21 cellular contexts compared by ENCODE assay signal in genomic region chr1:184745110-184745509, GRCh38. TPM values are rescaled to one million over a fixed set of nuclear protein-coding genes. Genes with fewer than 3 reads are reported as not detected.
DNase-seq lines count a peak whose midpoint lies in the region; ATAC-seq and TF ChIP-seq lines count a peak whose summit lies in the region.
"Had no signal": no experiment of that assay in that cellular context is flagged by ENCODE, and none has a peak within 500 bp of the region (broad histone marks: within the 10 kb centered on the region; RNA-seq: fewer than 3 reads in every experiment).

No MANE protein-coding gene starts in this region.

- H3K4me1 Mint-ChIP-seq in CD4-positive, alpha-beta T cell (ENCODE audit: low read depth) = peaks cover 83% of the 10 kb centered on the region
- H3K4me1 Mint-ChIP-seq in activated CD4-positive, alpha-beta memory T cell treated with anti-CD3 and anti-CD28 coated beads, Interleukin-2, amount 10 ng/mL, durations not matched to agents 7 days and 5 days = peaks cover 77% of the 10 kb centered on the region
- H3K4me1 Mint-ChIP-seq: neural progenitor cell had no signal

- H3K27ac ChIP-seq in CD4-positive, alpha-beta T cell (ENCODE audit: low read depth, low read length) = peak overlapping the region; percentile 54
- peak overlapping the region; percentile 77 for H3K27ac ChIP-seq in DND-41 (ENCODE audit: low read length)
- H3K27ac ChIP-seq: cardiac muscle cell, neural progenitor cell, prostate gland had no signal

- no peaks in the 10 kb centered on the region for H3K27me3 Mint-ChIP-seq in CD4-positive, alpha-beta T cell
- H3K27me3 Mint-ChIP-seq in activated CD4-positive, alpha-beta memory T cell treated with anti-CD3 and anti-CD28 coated beads, Interleukin-2, amount 10 ng/mL, durations not matched to agents 7 days and 5 days = no peaks in the 10 kb centered on the region
- H3K27me3 Mint-ChIP-seq: activated CD4-positive, alpha-beta T cell treated with anti-CD3 and anti-CD28 coated beads for 36 hours; dendritic cell treated with granulocyte-macrophage colony-stimulating factor and Interleukin-4, amounts not matched to agents 40 ng/mL and 50 ng/mL, for 4 days had no signal

- H3K36me3 Mint-ChIP-seq in CD4-positive, alpha-beta T cell (ENCODE audit: low read depth) = peaks cover 24% of the 10 kb centered on the region
- peaks cover 45% of the 10 kb centered on the region for H3K36me3 Mint-ChIP-seq in activated CD4-positive, alpha-beta memory T cell treated with anti-CD3 and anti-CD28 coated beads, Interleukin-2, amount 10 ng/mL, durations not matched to agents 7 days and 5 days (ENCODE audit: low read depth)
- H3K36me3 Mint-ChIP-seq: neural progenitor cell had no signal

- H3K9ac ChIP-seq in DND-41 (ENCODE audit: low read depth, low read length) = no peak overlapping the region
- H3K9ac ChIP-seq: neural progenitor cell had no signal

- peaks cover 29% of the 10 kb centered on the region for H3K79me2 ChIP-seq in DND-41 (ENCODE audit: insufficient read depth, low read length)

- no peaks in the 10 kb centered on the region for H4K20me1 ChIP-seq in DND-41 (ENCODE audit: insufficient read depth, low read length)

- no peak for ATAC-seq in CD4-positive, alpha-beta T cell (ENCODE audit: poor library complexity)
- no peak for ATAC-seq in DND-41 (ENCODE audit: insufficient read depth, low read depth)
- no peak for ATAC-seq in SK-N-SH treated with all-trans-retinoic acid at 6 μM for 48 hours
- no peak for ATAC-seq in HG03520 (IDR thresholded peaks at IDR 0.05; ENCODE audit: unreplicated experiment)

- no peak for TF ChIP-seq CTCF in CD4-positive, alpha-beta T cell (IDR thresholded peaks at IDR 0.05)
- no peak for TF ChIP-seq CTCF in DND-41 (IDR thresholded peaks at IDR 0.05; ENCODE audit: borderline replicate concordance, extremely low read depth, low read length, poor library complexity, severe bottlenecking)
- no peak for TF ChIP-seq CTCF in fibroblast of pulmonary artery (IDR thresholded peaks at IDR 0.05; ENCODE audit: low read length, missing control alignments)

- 0 out of 2 replicates have a peak, but pooled peaks cover 12% of the 10 kb centered on the region for H3K36me3 ChIP-seq in DND-41 (ENCODE audit: insufficient read depth, low read length)
- H3K36me3 ChIP-seq: cardiac muscle cell, neural progenitor cell, prostate gland had no signal

- DNase-seq in CD4-positive, alpha-beta T cell = no peak
- DNase-seq in DND-41 = no peak
- no peak for DNase-seq in activated CD4-positive, alpha-beta memory T cell treated with anti-CD3 and anti-CD28 coated beads, Interleukin-2, amount 10 ng/mL, durations not matched to agents 7 days and 5 days
- DNase-seq in fibroblast of pulmonary artery (ENCODE audit: low read depth) = peak; percentile 6
- DNase-seq in NCI-H187 (lab: John Stamatoyannopoulos, UW) = no peak
- DNase-seq: activated CD4-positive, alpha-beta T cell treated with anti-CD3 and anti-CD28 coated beads for 36 hours; activated effector memory CD4-positive, alpha-beta T cell treated with anti-CD3 and anti-CD28 coated beads, Interleukin-2, amount 50 U/mL, for 16 hours; amygdala; DMS153; H7; NCI-H1092; NCI-H2029; NCI-H345; Right ventricle myocardium superior; small intestine had no signal

- no peaks in the 10 kb centered on the region for H3K27me3 ChIP-seq in CD4-positive, alpha-beta T cell (ENCODE audit: control insufficient read depth, insufficient read depth, low read length)
- no peaks in the 10 kb centered on the region for H3K27me3 ChIP-seq in DND-41 (ENCODE audit: insufficient read depth, low read length, poor library complexity)
- H3K27me3 ChIP-seq: cardiac muscle cell, neural progenitor cell had no signal

- CTCF ChIA-PET in CD4-positive, alpha-beta T cell (lab: Charles Lee) = no interaction called here
- CTCF ChIA-PET in activated CD4-positive, alpha-beta memory T cell treated with anti-CD3 and anti-CD28 coated beads, Interleukin-2, amount 10 ng/mL, durations not matched to agents 7 days and 5 days (lab: Charles Lee) = interaction anchor here (1.7 kb wide), 1 partner anchor 10 kb away, joined by 4 read pairs; the partner anchor contains the start of gene EDEM3

- H3K4me2 ChIP-seq in DND-41 (ENCODE audit: insufficient read depth, low read length) = 0 out of 2 replicates have a peak overlapping the region, but pooled peaks have one; percentile 50
- H3K4me2 ChIP-seq: neural progenitor cell had no signal

- H3K4me3 ChIP-seq in DND-41 (ENCODE audit: low read depth in 1 of 2, low read length in 2 of 2) = no peak overlapping the region
- no peak overlapping the region for H3K4me3 ChIP-seq in fibroblast of pulmonary artery (replicated peaks; ENCODE audit: low read depth, low read length)
- H3K4me3 ChIP-seq: cardiac muscle cell, neural progenitor cell, prostate gland had no signal

- no peaks in the 10 kb centered on the region for H3K9me3 ChIP-seq in CD4-positive, alpha-beta T cell (ENCODE audit: control insufficient read depth, low read length)
- no peaks in the 10 kb centered on the region for H3K9me3 ChIP-seq in DND-41 (ENCODE audit: insufficient read depth, low read length, severe bottlenecking)
- H3K9me3 ChIP-seq: prostate gland had no signal

- H3K4me3 Mint-ChIP-seq in CD4-positive, alpha-beta T cell = peak overlapping the region; percentile 47
- H3K4me3 Mint-ChIP-seq in activated CD4-positive, alpha-beta memory T cell treated with anti-CD3 and anti-CD28 coated beads, Interleukin-2, amount 10 ng/mL, durations not matched to agents 7 days and 5 days = no peak overlapping the region
- H3K4me3 Mint-ChIP-seq: activated CD4-positive, alpha-beta T cell treated with anti-CD3 and anti-CD28 coated beads for 36 hours; dendritic cell treated with granulocyte-macrophage colony-stimulating factor and Interleukin-4, amounts not matched to agents 40 ng/mL and 50 ng/mL, for 4 days; neural progenitor cell had no signal

- POLR2A ChIA-PET in CD4-positive, alpha-beta T cell (lab: Charles Lee) = interaction anchor here (0.8 to 3.4 kb wide), 3 partner anchors 9 to 53 kb away, joined by 3 to 60 read pairs (median 21); partner anchors contain the start of gene EDEM3
- POLR2A ChIA-PET in activated CD4-positive, alpha-beta memory T cell treated with anti-CD3 and anti-CD28 coated beads, Interleukin-2, amount 10 ng/mL, durations not matched to agents 7 days and 5 days (lab: Charles Lee) = interaction anchor here (1.0 to 4.9 kb wide), 4 partner anchors 9 to 230 kb away, joined by 3 to 126 read pairs (median 4); partner anchors contain the start of genes EDEM3 and NIBAN1

- peaks cover 60% of the 10 kb centered on the region for H3K4me1 ChIP-seq in DND-41 (ENCODE audit: insufficient read depth, low read length)
- H3K4me1 ChIP-seq: neural progenitor cell, prostate gland had no signal

- H3K27ac Mint-ChIP-seq in CD4-positive, alpha-beta T cell = peak overlapping the region; percentile 90
- peak overlapping the region; percentile 71 for H3K27ac Mint-ChIP-seq in activated CD4-positive, alpha-beta memory T cell treated with anti-CD3 and anti-CD28 coated beads, Interleukin-2, amount 10 ng/mL, durations not matched to agents 7 days and 5 days
- H3K27ac Mint-ChIP-seq: dendritic cell treated with granulocyte-macrophage colony-stimulating factor and Interleukin-4, amounts not matched to agents 40 ng/mL and 50 ng/mL, for 4 days; neural progenitor cell had no signal

- intact Hi-C loops in CD4-positive, alpha-beta T cell (cut with DNase I, micrococcal nuclease) = loop anchor here in 1 of 2 experiments (5.0 kb wide), 1 partner anchor 43 kb away; no protein-coding TSS in a partner anchor

- no peak overlapping the region for H2AFZ ChIP-seq in DND-41 (ENCODE audit: low read depth, low read length)
- H2AFZ ChIP-seq: neural progenitor cell had no signal

- H3K9me3 Mint-ChIP-seq in CD4-positive, alpha-beta T cell = no peaks in the 10 kb centered on the region
- H3K9me3 Mint-ChIP-seq in activated CD4-positive, alpha-beta memory T cell treated with anti-CD3 and anti-CD28 coated beads, Interleukin-2, amount 10 ng/mL, durations not matched to agents 7 days and 5 days = no peaks in the 10 kb centered on the region
- H3K9me3 Mint-ChIP-seq: dendritic cell treated with granulocyte-macrophage colony-stimulating factor and Interleukin-4, amounts not matched to agents 40 ng/mL and 50 ng/mL, for 4 days; neural progenitor cell had no signal

TF ChIP-seq in SK-N-SH treated with all-trans-retinoic acid at 6 μM for 48 hours, 23 proteins besides CTCF, POLR2A, EP300 and RAD21:
- TF ChIP-seq CREB5 (CRISPR knock-in tag; IDR thresholded peaks at IDR 0.05; ENCODE audit: low read depth) = no peak
- no peak for TF ChIP-seq ZFP30 (CRISPR knock-in tag; IDR thresholded peaks at IDR 0.05)
- TF ChIP-seq CSDC2 (CRISPR knock-in tag; IDR thresholded peaks at IDR 0.05) = no peak
- no peak for TF ChIP-seq OSR1 (CRISPR knock-in tag; IDR thresholded peaks at IDR 0.05)
- no peak for TF ChIP-seq ESRRG (CRISPR knock-in tag; IDR thresholded peaks at IDR 0.05)
- no peak for TF ChIP-seq PPARA (CRISPR knock-in tag; IDR thresholded peaks at IDR 0.05; ENCODE audit: borderline replicate concordance)
- no peak for TF ChIP-seq TOX (CRISPR knock-in tag; IDR thresholded peaks at IDR 0.05; ENCODE audit: borderline replicate concordance)
- no peak for TF ChIP-seq ISL1 (CRISPR knock-in tag; IDR thresholded peaks at IDR 0.05)
- no peak for TF ChIP-seq SNAI2 (CRISPR knock-in tag; IDR thresholded peaks at IDR 0.05)

RNA-seq across cellular contexts. Expression of gene EDEM3, which starts 9.5 kb away (rescaled TPM):
- total RNA-seq in CD4-positive, alpha-beta T cell = 10 to 100 TPM; 19.9 to 20.0 TPM
- total RNA-seq in activated CD4-positive, alpha-beta memory T cell treated with anti-CD3 and anti-CD28 coated beads, Interleukin-2, amount 10 ng/mL, durations not matched to agents 7 days and 5 days = 10 to 100 TPM; 39.3 to 42.9 TPM
